Comparison of ENCODE assay signal across 14 cellular contexts in genomic region chr9:17824927-17825659, GRCh38.
"Had no signal": no experiment of that assay in that cellular context is flagged by ENCODE, and none has a peak within 500 bp of the region (broad histone marks: within the 10 kb centered on the region; RNA-seq: fewer than 3 reads in every experiment).

No MANE protein-coding gene starts in this region.

- H3K4me2 ChIP-seq: neural progenitor cell had no signal

- H3K9me3 ChIP-seq: ovary had no signal

- H3K27ac ChIP-seq: neural progenitor cell, ovary had no signal

- H3K9ac ChIP-seq: neural progenitor cell had no signal

- H3K4me3 ChIP-seq: neural progenitor cell, ovary, tibial nerve had no signal

- H3K36me3 ChIP-seq: neural progenitor cell, ovary, tibial nerve had no signal

- DNase-seq: activated CD4-positive, alpha-beta memory T cell treated with anti-CD3 and anti-CD28 coated beads for 36 hours; activated effector memory CD4-positive, alpha-beta T cell treated with anti-CD3 and anti-CD28 coated beads, Interleukin-2, amount 50 U/mL, for 16 hours; activated naive CD8-positive, alpha-beta T cell treated with anti-CD3 and anti-CD28 coated beads for 36 hours; activated T-cell treated with anti-CD3 and anti-CD28 coated beads, Interleukin-2, amount 50 U/mL, for 4 hours; anterior cingulate cortex; dermis blood vessel endothelial cell; foreskin fibroblast; head of caudate nucleus; ovary; SHP77 treated with DMSO at 0.1 percent for 48 hours; small intestine had no signal

- FAIRE-seq: keratinocyte, small intestine had no signal

- ATAC-seq: activated T-cell treated with anti-CD3 and anti-CD28 coated beads, Interleukin-2, amount 50 U/mL, for 4 hours had no signal

- H3K27me3 ChIP-seq: neural progenitor cell, ovary, tibial nerve had no signal
